16 cellular contexts compared by ENCODE assay signal in the genomic region with DNA sequence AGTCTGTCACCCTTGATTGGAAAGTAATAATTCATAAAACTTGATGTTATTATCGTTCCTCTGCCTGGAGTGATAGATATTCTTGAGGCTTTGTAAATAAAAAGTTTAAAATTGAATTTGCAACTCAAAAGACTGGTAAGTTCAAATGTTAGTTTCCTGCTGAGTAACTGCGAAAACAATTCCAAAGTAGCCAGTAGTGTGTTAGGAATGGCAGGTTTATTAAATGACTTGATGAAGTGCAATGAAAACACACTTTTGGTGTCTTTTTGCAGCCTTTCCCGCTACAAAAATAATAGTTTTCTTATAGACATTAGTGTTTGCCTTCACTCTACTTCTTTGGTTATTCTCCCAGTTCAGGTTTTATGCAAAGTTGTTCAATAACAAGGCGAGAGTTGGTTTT.
DNase-seq lines count a peak whose midpoint lies in the region; ATAC-seq, FAIRE-seq and TF ChIP-seq lines count a peak whose summit lies in the region.
"Had no signal": no experiment of that assay in that cellular context is flagged by ENCODE, and none has a peak within 500 bp of the region (broad histone marks: within the 10 kb centered on the region; RNA-seq: fewer than 3 reads in every experiment).

No MANE protein-coding gene starts in this region.

- H3K9me3 ChIP-seq in PC-3 (ENCODE audit: low read length): no peaks in the 10 kb centered on the region
- no peaks in the 10 kb centered on the region for H3K9me3 ChIP-seq in tibial nerve

- H3K9me2 ChIP-seq in PC-3 (replicated peaks; ENCODE audit: low read length): no peaks in the 10 kb centered on the region

- H3K27ac ChIP-seq in PC-3 (ENCODE audit: low read length) (no peak overlapping the region), tibial nerve (peak overlapping the region in 2 of 4 donors; percentile 0 to 56)

- BruUV-seq in PC-3 (replicated peaks; lab: Mats Ljungman, UMichigan): no TSS peak

- H3K4me2 ChIP-seq in PC-3 (ENCODE audit: low read length): peak overlapping the region; percentile 52; the same call in 1 of the 2 replicates

- H4K20me1 ChIP-seq in PC-3 (ENCODE audit: low read length): no peaks in the 10 kb centered on the region

- no peak for TF ChIP-seq POLR2A in tibial nerve (IDR thresholded peaks at IDR 0.05)

- ATAC-seq in PC-3 (no peak), HG03196 (IDR thresholded peaks at IDR 0.05; ENCODE audit: unreplicated experiment) (no peak), HG02571 (IDR thresholded peaks at IDR 0.05; ENCODE audit: unreplicated experiment) (no peak)
- ATAC-seq: HepG2 had no signal

- intact Hi-C loops in PC-3 (cut with micrococcal nuclease): no loop called here

- no peak for DNase-seq in PC-3
- peak; percentile 21 for DNase-seq in bronchial epithelial cell (ENCODE audit: low read depth)
- DNase-seq in cerebellum (ENCODE audit: low spot score): no peak
- no peak for DNase-seq in tibial nerve (ENCODE audit: low spot score in 2 of 2)
- DNase-seq: KG1, NCI-H187, NCI-H2227 treated with DMSO at 0.1 percent for 48 hours, NCI-H774, Right ventricle myocardium superior had no signal

- H3K27me3 Mint-ChIP-seq in nephron (ENCODE audit: low read depth): no peaks in the 10 kb centered on the region

- H3K27ac Mint-ChIP-seq in nephron: peak overlapping the region; percentile 96 to 99 (median 97)
- H3K27ac Mint-ChIP-seq: CD14-positive monocyte had no signal

- no peak for TF ChIP-seq CTCF in PC-3 (conservative IDR thresholded peaks at IDR 0.05; ENCODE audit: low read depth, low read length)
- no peak for TF ChIP-seq CTCF in bronchial epithelial cell (IDR thresholded peaks at IDR 0.05; ENCODE audit: insufficient read depth, low read length, severe bottlenecking)
- TF ChIP-seq CTCF in nephron (IDR thresholded peaks at IDR 0.05; ENCODE audit: unreplicated experiment in 3 of 3): no peak
- no peak for TF ChIP-seq CTCF in tibial nerve (IDR thresholded peaks at IDR 0.05)

- CTCF ChIA-PET in PC-3 (lab: Charles Lee): interaction anchor here (0.6 kb wide), 1 partner anchor 27 kb away, joined by 5 read pairs; no protein-coding TSS in a partner anchor

- no peak overlapping the region for H2AFZ ChIP-seq in PC-3 (ENCODE audit: low read length)

- POLR2A ChIA-PET in PC-3 (lab: Charles Lee; ENCODE audit: unreplicated experiment): no interaction called here

- H3K36me3 ChIP-seq in PC-3 (ENCODE audit: low read depth, low read length) (no peaks in the 10 kb centered on the region), bronchial epithelial cell (ENCODE audit: control insufficient read depth, insufficient read depth, low read length) (no peaks in the 10 kb centered on the region), tibial nerve (no peaks in the 10 kb centered on the region)

- no peaks in the 10 kb centered on the region for H3K36me3 Mint-ChIP-seq in nephron (ENCODE audit: low read depth)
- H3K36me3 Mint-ChIP-seq: CD14-positive monocyte had no signal

- no peaks in the 10 kb centered on the region for H3F3A ChIP-seq in PC-3 (ENCODE audit: low read length, unreplicated experiment)

- H3K4me3 ChIP-seq in PC-3 (ENCODE audit: low read length) (no peak overlapping the region), bronchial epithelial cell (ENCODE audit: low read depth, low read length) (no peak overlapping the region), tibial nerve (no peak overlapping the region)

- H3K9me3 Mint-ChIP-seq in nephron: peaks cover 18% of the 10 kb centered on the region

- no peak for TF ChIP-seq EP300 in tibial nerve (IDR thresholded peaks at IDR 0.05)

- no peaks in the 10 kb centered on the region for H3K79me2 ChIP-seq in PC-3 (ENCODE audit: low read length)

- no peak overlapping the region for H3K9ac ChIP-seq in PC-3 (ENCODE audit: low read length)

- H3K4me1 ChIP-seq in PC-3 (ENCODE audit: insufficient read depth, low read length): no peaks in the 10 kb centered on the region
- H3K4me1 ChIP-seq in tibial nerve: peaks cover 0 to 15% (median 0%) of the 10 kb centered on the region in 4 donors

- WGBS in tibial nerve, 2 donors: 74 to 78% methylated on average over 4 of the region's 4 CpGs

- H3K27me3 ChIP-seq in PC-3 (ENCODE audit: low read length) (no peaks in the 10 kb centered on the region), bronchial epithelial cell (ENCODE audit: control insufficient read depth, insufficient read depth, low read length) (no peaks in the 10 kb centered on the region), tibial nerve (no peaks in the 10 kb centered on the region)

- no peak for FAIRE-seq in bronchial epithelial cell (lab: Jason Lieb, UNC)
- FAIRE-seq: GM12892, GM18507, HepG2 had no signal

- peak overlapping the region in 1 of 3 experiments; percentile 68 for H3K4me3 Mint-ChIP-seq in nephron
- H3K4me3 Mint-ChIP-seq: CD14-positive monocyte had no signal

- H3K4me1 Mint-ChIP-seq in nephron: peaks cover 45% of the 10 kb centered on the region
